8 cellular contexts compared by ENCODE assay signal in genomic region chr9:33290247-33290993, GRCh38. TPM values are rescaled to one million over a fixed set of nuclear protein-coding genes. Genes with fewer than 3 reads are reported as not detected.
A peak's percentile ranks its signal among the peaks of the same experiment; 100 is the strongest.
DNase-seq lines count a peak whose midpoint lies in the region; ATAC-seq, FAIRE-seq and TF ChIP-seq lines count a peak whose summit lies in the region.

NFX1 (plus strand) TSS chr9:33290516; CDS start chr9:33290573, 57 bp downstream.

- H3K27ac Mint-ChIP-seq in mesothelial cell of epicardium = peak within 1 kb of the TSS; percentile 99

- peak; percentile 94 for FAIRE-seq in endometrium (lab: Jason Lieb, UNC)

- H3K4me1 ChIP-seq in OCI-LY3 (ENCODE audit: low read length) = peaks cover 57% of the 10 kb centered on the region

- H3K9me3 ChIP-seq in OCI-LY3 (ENCODE audit: insufficient read depth, low read length) = no peaks in the 10 kb centered on the region

- 0 out of 2 replicates have a peak, but pooled peaks cover 3% of the 10 kb centered on the region for H4K20me1 ChIP-seq in OCI-LY3 (ENCODE audit: insufficient read depth, low read length)

- peak within 1 kb of the TSS; percentile 93 for H3K4me2 ChIP-seq in OCI-LY3 (ENCODE audit: low read length)

- peaks cover 55% of the 10 kb centered on the region for H3K79me2 ChIP-seq in OCI-LY3 (ENCODE audit: low read length)

- TF ChIP-seq CTCF in OCI-LY3 (IDR thresholded peaks at IDR 0.05; ENCODE audit: low read depth, low read length) = no peak
- TF ChIP-seq CTCF in mesothelial cell of epicardium (IDR thresholded peaks at IDR 0.05; ENCODE audit: unreplicated experiment) = no peak

- H3K27me3 Mint-ChIP-seq in mesothelial cell of epicardium (ENCODE audit: low read depth) = no peaks in the 10 kb centered on the region

- peaks cover 36% of the 10 kb centered on the region for H3K36me3 ChIP-seq in OCI-LY3 (replicated peaks; ENCODE audit: low read depth, low read length)

- H2AFZ ChIP-seq in OCI-LY3 (ENCODE audit: low read depth, low read length) = peak within 1 kb of the TSS; percentile 39; the same call in 1 of the 2 replicates

- DNase-seq in D341Med (ENCODE audit: low spot score) (peak; percentile 96), HuH-7 (ENCODE audit: low spot score) (peak; percentile 82), mesothelial cell of epicardium (ENCODE audit: low spot score in 2 of 2, unreplicated experiment in 2 of 2) (peak; percentile 91 to 97)
- DNase-seq in activated CD8-positive, alpha-beta memory T cell treated with anti-CD3 and anti-CD28 coated beads, Interleukin-2, amount 50 U/mL, for 48 hours = peak; percentile 99
- peak; percentile 98 to 99 for DNase-seq in stimulated activated CD8-positive, alpha-beta memory T cell treated with anti-CD3 and anti-CD28 coated beads, Interleukin-15, amount 100 ng/mL, for 48 hours (ENCODE audit: low read depth in 2 of 2)

- H3K4me1 Mint-ChIP-seq in mesothelial cell of epicardium = peaks cover 20% of the 10 kb centered on the region

- H3K27ac ChIP-seq in OCI-LY3 (ENCODE audit: low read length) = peak within 1 kb of the TSS; percentile 83

- H3K27me3 ChIP-seq in OCI-LY3 (ENCODE audit: low read depth, low read length) = no peaks in the 10 kb centered on the region

- H3K4me3 Mint-ChIP-seq in mesothelial cell of epicardium = peak within 1 kb of the TSS; percentile 91

- peaks cover 7% of the 10 kb centered on the region for H3K36me3 Mint-ChIP-seq in mesothelial cell of epicardium

- H3K4me3 ChIP-seq in OCI-LY3 (ENCODE audit: low read length) = peak within 1 kb of the TSS; percentile 89

- peak; percentile 80 for ATAC-seq in GM21515 (IDR thresholded peaks at IDR 0.05; ENCODE audit: unreplicated experiment)

- no peaks in the 10 kb centered on the region for H3K9me3 Mint-ChIP-seq in mesothelial cell of epicardium

- peak within 1 kb of the TSS; percentile 93 for H3K9ac ChIP-seq in OCI-LY3 (ENCODE audit: low read length)

RNA-seq across cellular contexts. Expression of gene NFX1, which starts in this region (rescaled TPM):
- 28.7 to 30.2 TPM (median 29.4 TPM) in 3 replicates for total RNA-seq in mesothelial cell of epicardium

Comparison
In these comparisons a context has a peak if more than half of its experiments do, and no peak if none do; other contexts are left out.
1. Peak in every context shown above with its lines: DNase-seq, ATAC-seq, H3K4me3 ChIP-seq and H3K27ac ChIP-seq.